In the genomic region with DNA sequence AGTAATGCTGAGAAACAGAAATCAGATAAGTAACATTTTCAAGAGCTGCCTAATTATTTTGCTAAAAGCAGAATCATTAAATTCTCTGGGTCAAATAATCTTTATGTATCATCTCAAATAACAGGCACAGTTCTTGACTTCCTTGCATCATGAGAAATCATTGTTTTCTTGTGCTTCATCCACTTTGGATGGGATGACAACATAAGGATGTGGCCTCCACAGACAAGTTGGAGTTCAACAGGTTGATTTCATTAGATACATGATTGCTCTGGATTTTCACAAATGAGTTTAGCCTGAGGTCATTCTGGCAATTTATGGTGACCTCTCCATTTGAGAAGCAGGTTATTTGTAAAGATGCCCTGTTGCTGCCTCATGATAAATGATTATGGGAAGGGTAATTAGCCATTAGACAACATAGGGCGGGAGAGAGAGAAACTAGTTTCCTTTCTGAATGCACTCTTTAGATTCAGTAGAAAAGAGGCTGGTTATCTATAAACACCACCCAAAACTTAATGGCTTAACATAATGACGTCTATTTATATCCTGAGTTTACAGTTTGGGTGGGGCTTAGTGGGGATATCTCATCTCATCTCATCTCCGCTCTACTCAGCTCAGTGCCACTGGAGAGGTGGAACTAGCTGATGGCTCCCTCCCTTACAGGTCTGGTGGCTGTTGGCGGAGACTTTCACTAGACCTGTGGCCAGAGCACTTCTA, we compare ENCODE assay signal across 12 cellular contexts. TPM values are rescaled to one million over a fixed set of nuclear protein-coding genes. Genes with fewer than 3 reads are reported as not detected.
DNase-seq lines count a peak whose midpoint lies in the region; ATAC-seq and TF ChIP-seq lines count a peak whose summit lies in the region.
"Had no signal": no experiment of that assay in that cellular context is flagged by ENCODE, and none has a peak within 500 bp of the region (broad histone marks: within the 10 kb centered on the region; RNA-seq: fewer than 3 reads in every experiment).

No MANE protein-coding gene starts in this region.

- H3K4me1 Mint-ChIP-seq in activated T-cell treated with anti-CD3 and anti-CD28 coated beads, Interleukin-2, amount 50 U/mL, for 72 hours (ENCODE audit: low read depth): peaks cover 25% of the 10 kb centered on the region
- peaks cover 6 to 18% (median 10%) of the 10 kb centered on the region in 4 donors for H3K4me1 Mint-ChIP-seq in naive thymus-derived CD8-positive, alpha-beta T cell

- H3K36me3 ChIP-seq in PC-9 (ENCODE audit: low read depth) (peaks cover 11% of the 10 kb centered on the region; the same call in 1 of the 2 replicates), stomach smooth muscle (ENCODE audit: control insufficient read depth in 2 of 2, insufficient read depth in 2 of 2, low read length in 2 of 2) (peaks cover 13 to 15% of the 10 kb centered on the region in 2 donors)
- H3K36me3 ChIP-seq: pancreas had no signal

- DNase-seq in activated T-cell treated with anti-CD3 and anti-CD28 coated beads, Interleukin-2, amount 50 U/mL, for 72 hours: no peak
- DNase-seq in activated T-cell treated with anti-CD3 and anti-CD28 coated beads for 4 hours: no peak
- no peak for DNase-seq in PC-9
- DNase-seq in fibroblast of villous mesenchyme (ENCODE audit: low read depth): peak; percentile 35
- no peak for DNase-seq in NAMALWA (ENCODE audit: low spot score)
- DNase-seq in naive thymus-derived CD8-positive, alpha-beta T cell: no peak
- DNase-seq: NCI-H1105 treated with DMSO at 0.1 percent for 48 hours, pancreas had no signal

- H3K4me1 ChIP-seq in PC-9 (replicated peaks; ENCODE audit: insufficient read depth) (no peaks in the 10 kb centered on the region), stomach smooth muscle (ENCODE audit: control insufficient read depth, insufficient read depth, low read length) (peaks cover 5% of the 10 kb centered on the region)
- H3K4me1 ChIP-seq: pancreas had no signal

- no peak overlapping the region for H3K4me2 ChIP-seq in PC-9

- CTCF ChIA-PET in PC-9 (lab: Charles Lee): no interaction called here

- H3K9ac ChIP-seq in stomach smooth muscle (ENCODE audit: low read length in 2 of 2): no peak overlapping the region

- H3K79me2 ChIP-seq in PC-9 (ENCODE audit: low read depth): no peaks in the 10 kb centered on the region

- no peaks in the 10 kb centered on the region for H3K9me3 Mint-ChIP-seq in activated T-cell treated with anti-CD3 and anti-CD28 coated beads, Interleukin-2, amount 50 U/mL, for 72 hours
- no peaks in the 10 kb centered on the region for H3K9me3 Mint-ChIP-seq in naive thymus-derived CD8-positive, alpha-beta T cell

- intact Hi-C loops in PC-9 (cut with micrococcal nuclease; ENCODE audit: unreplicated experiment): no loop called here

- H3K36me3 Mint-ChIP-seq in activated T-cell treated with anti-CD3 and anti-CD28 coated beads, Interleukin-2, amount 50 U/mL, for 72 hours (ENCODE audit: insufficient read depth in 2 of 2): peaks cover 2 to 8% of the 10 kb centered on the region in 2 donors
- peaks cover 0 to 52% (median 6%) of the 10 kb centered on the region in 3 donors for H3K36me3 Mint-ChIP-seq in naive thymus-derived CD8-positive, alpha-beta T cell

- H3K9me3 ChIP-seq in PC-9 (ENCODE audit: insufficient read depth, low read depth) (no peaks in the 10 kb centered on the region), stomach smooth muscle (ENCODE audit: control insufficient read depth in 2 of 2, low read length in 2 of 2) (no peaks in the 10 kb centered on the region)
- H3K9me3 ChIP-seq: pancreas, vagina had no signal

- no peak for ATAC-seq in activated T-cell treated with anti-CD3 and anti-CD28 coated beads, Interleukin-2, amount 50 U/mL, for 72 hours (replicated peaks in 1 of 2)
- ATAC-seq in naive thymus-derived CD8-positive, alpha-beta T cell: no peak
- no peak for ATAC-seq in GM21526 (IDR thresholded peaks at IDR 0.05; ENCODE audit: low FRiP score, unreplicated experiment)
- ATAC-seq: GM12878 had no signal

- no peaks in the 10 kb centered on the region for H3K9me2 ChIP-seq in PC-9 (ENCODE audit: insufficient read depth)

- POLR2A ChIA-PET in PC-9 (lab: Charles Lee; ENCODE audit: unreplicated experiment): no interaction called here
- POLR2A ChIA-PET in naive thymus-derived CD8-positive, alpha-beta T cell (lab: Charles Lee): interaction anchor here (0.6 kb wide), 1 partner anchor 165 kb away, joined by 3 read pairs; no protein-coding TSS in a partner anchor

- H3F3A ChIP-seq in PC-9 (ENCODE audit: insufficient read depth, low read depth): no peaks in the 10 kb centered on the region

- no peaks in the 10 kb centered on the region for H4K20me1 ChIP-seq in PC-9 (ENCODE audit: insufficient read depth)

- no peak for TF ChIP-seq CTCF in PC-9 (conservative IDR thresholded peaks at IDR 0.05)
- TF ChIP-seq CTCF in fibroblast of villous mesenchyme (IDR thresholded peaks at IDR 0.05; ENCODE audit: insufficient read depth, low read depth, low read length): no peak

- H3K27me3 ChIP-seq in PC-9 (ENCODE audit: insufficient read depth, low read depth) (no peaks in the 10 kb centered on the region), stomach smooth muscle (ENCODE audit: control insufficient read depth in 1 of 2, insufficient read depth in 2 of 2, low read length in 2 of 2) (no peaks in the 10 kb centered on the region)
- H3K27me3 ChIP-seq: pancreas, vagina had no signal

- peak overlapping the region; percentile 6 for H3K27ac Mint-ChIP-seq in activated T-cell treated with anti-CD3 and anti-CD28 coated beads, Interleukin-2, amount 50 U/mL, for 72 hours
- H3K27ac Mint-ChIP-seq in naive thymus-derived CD8-positive, alpha-beta T cell: peak overlapping the region in 2 of 10 donors; percentile 12 to 13

- BruUV-seq in PC-9 (replicated peaks; lab: Mats Ljungman, UMichigan): no TSS peak

- peak overlapping the region; percentile 3; the same call in 1 of the 2 replicates for H3K27ac ChIP-seq in PC-9
- peak overlapping the region; percentile 31 for H3K27ac ChIP-seq in stomach smooth muscle (ENCODE audit: low read length)
- H3K27ac ChIP-seq: pancreas, vagina had no signal

- H3K4me3 ChIP-seq in PC-9 (no peak overlapping the region), fibroblast of villous mesenchyme (ENCODE audit: low read depth, low read length) (no peak overlapping the region), stomach smooth muscle (ENCODE audit: low read length in 2 of 2) (no peak overlapping the region)
- H3K4me3 ChIP-seq: GM12878, pancreas, vagina had no signal

- H3K4me3 Mint-ChIP-seq in activated T-cell treated with anti-CD3 and anti-CD28 coated beads, Interleukin-2, amount 50 U/mL, for 72 hours: no peak overlapping the region
- H3K4me3 Mint-ChIP-seq in naive thymus-derived CD8-positive, alpha-beta T cell: no peak overlapping the region

- no peak overlapping the region for H2AFZ ChIP-seq in PC-9

- no peaks in the 10 kb centered on the region for H3K27me3 Mint-ChIP-seq in activated T-cell treated with anti-CD3 and anti-CD28 coated beads, Interleukin-2, amount 50 U/mL, for 72 hours (ENCODE audit: low read depth)
- no peaks in the 10 kb centered on the region for H3K27me3 Mint-ChIP-seq in naive thymus-derived CD8-positive, alpha-beta T cell

RNA-seq across cellular contexts. Expression of a gene that starts 35.0 kb away (rescaled TPM):
- total RNA-seq in activated T-cell treated with anti-CD3 and anti-CD28 coated beads, Interleukin-2, amount 50 U/mL, for 72 hours: 10 to 100 TPM; 34.6 to 41.2 TPM
- 1.8 and 2.6 TPM in 2 replicates for total RNA-seq in PC-9 (2021)
- total RNA-seq in fibroblast of villous mesenchyme: 3.2 and 3.9 TPM in 2 replicates
- total RNA-seq in naive thymus-derived CD8-positive, alpha-beta T cell: 10 to 100 TPM; 29.2 to 34.6 TPM
- polyA plus RNA-seq in naive thymus-derived CD8-positive, alpha-beta T cell: 100 to 1,000 TPM in 1 of 3 donors, 10 to 100 TPM in 2; 58.7 to 105 (median 80.7) TPM
